8 cellular contexts compared by ENCODE assay signal in the genomic region with DNA sequence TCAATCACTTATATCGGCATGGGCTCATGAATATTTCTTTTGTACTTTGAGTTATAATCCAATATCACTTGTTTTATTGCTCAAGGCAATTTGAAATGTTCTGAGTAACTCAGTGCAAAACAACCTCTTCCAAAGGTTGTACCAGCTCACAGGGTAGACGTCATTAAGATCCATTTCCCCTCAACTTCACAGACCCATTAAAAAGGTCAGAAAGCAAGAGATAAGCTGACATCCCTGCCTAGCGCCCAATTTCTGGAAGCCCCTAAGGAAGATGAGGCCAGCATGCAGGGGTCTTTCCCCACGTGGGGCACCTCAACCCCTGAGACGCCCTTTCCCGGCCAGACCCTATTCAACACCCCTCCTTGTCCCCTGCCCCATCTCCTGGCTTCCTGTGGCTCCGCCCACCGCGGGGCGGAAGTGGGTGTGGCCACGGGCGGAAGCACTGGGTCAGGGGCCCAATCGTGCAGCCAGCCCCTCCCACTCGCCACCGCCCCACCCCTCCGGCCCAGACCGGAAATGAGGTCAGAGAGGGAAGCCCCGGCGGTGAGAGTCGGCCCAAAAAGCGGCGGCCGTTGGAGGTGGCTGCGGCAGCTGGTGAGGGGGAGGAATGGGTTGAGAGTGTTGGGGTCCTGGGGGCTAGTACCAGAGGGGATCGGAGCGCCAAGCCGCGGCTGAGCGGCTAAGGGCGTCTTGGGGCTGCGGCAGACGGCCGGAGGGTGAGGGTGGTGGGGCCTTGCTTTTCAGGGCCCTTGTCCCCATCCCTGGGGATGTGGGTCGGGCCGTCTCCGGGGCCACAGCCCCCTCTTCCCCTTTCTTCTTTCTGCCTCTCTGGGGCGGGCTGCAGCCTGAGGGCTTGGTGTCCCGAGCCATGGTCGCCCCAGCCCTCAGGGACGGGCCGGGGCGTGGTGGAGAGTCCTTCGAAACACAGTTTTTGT. TPM values are rescaled to one million over a fixed set of nuclear protein-coding genes. Genes with fewer than 3 reads are reported as not detected.
A peak's percentile ranks its signal among the peaks of the same experiment; 100 is the strongest.
DNase-seq lines count a peak whose midpoint lies in the region; ATAC-seq and TF ChIP-seq lines count a peak whose summit lies in the region.

A gene (plus strand): TSS at position 525 of the 935 bp plus-strand sequence. CDS start 2,442 bp downstream, outside the sequence.

- peak within 1 kb of the TSS; percentile 93 for H3K4me2 ChIP-seq in smooth muscle cell

- peak within 1 kb of the TSS; percentile 75 for H3K27ac ChIP-seq in WERI-Rb-1
- peak within 1 kb of the TSS; percentile 85 to 89 for H3K27ac ChIP-seq in breast epithelium
- H3K27ac ChIP-seq in smooth muscle cell (ENCODE audit: low read depth), result peak within 1 kb of the TSS; percentile 93

- H3K4me3 ChIP-seq in AG04449 (ENCODE audit: low read depth, low read length), result peak within 1 kb of the TSS; percentile 98
- H3K4me3 ChIP-seq in WERI-Rb-1 (ENCODE audit: low read depth, low read length), result peak within 1 kb of the TSS; percentile 97
- peak within 1 kb of the TSS; percentile 84 to 97 (median 93) for H3K4me3 ChIP-seq in breast epithelium
- peak within 1 kb of the TSS; percentile 83 for H3K4me3 ChIP-seq in smooth muscle cell

- no peaks in the 10 kb centered on the region for H3F3A ChIP-seq in smooth muscle cell (ENCODE audit: low read depth)

- H3K36me3 ChIP-seq in WERI-Rb-1 (peaks cover 18% of the 10 kb centered on the region), breast epithelium (no peaks in the 10 kb centered on the region), smooth muscle cell (ENCODE audit: low read depth) (no peaks in the 10 kb centered on the region)

- peak within 1 kb of the TSS; percentile 98 for H3K9ac ChIP-seq in smooth muscle cell (ENCODE audit: low read depth)

- ATAC-seq in GM18868 (IDR thresholded peaks at IDR 0.05; ENCODE audit: unreplicated experiment), result peak; percentile 81
- peak; percentile 92 for ATAC-seq in HG03103 (IDR thresholded peaks at IDR 0.05; ENCODE audit: low read depth, unreplicated experiment)

- 5% methylated on average over 34 of the region's 43 CpGs for WGBS in smooth muscle cell (ENCODE audit: low lambda C conversion rate)

- TF ChIP-seq CTCF in AG04449 (IDR thresholded peaks at IDR 0.05; ENCODE audit: insufficient read depth, low read length, missing control alignments), result no peak
- no peak for TF ChIP-seq CTCF in WERI-Rb-1 (IDR thresholded peaks at IDR 0.05; ENCODE audit: low read depth, low read length)
- no peak for TF ChIP-seq CTCF in breast epithelium (IDR thresholded peaks at IDR 0.05)
- no peak for TF ChIP-seq CTCF in smooth muscle cell (IDR thresholded peaks at IDR 0.05; ENCODE audit: borderline replicate concordance, insufficient read depth, poor library complexity, severe bottlenecking)

- intact Hi-C loops in breast epithelium (cut with DNase I; ENCODE audit: low total_unique reads), result no loop called here

- peak; percentile 71 for TF ChIP-seq POLR2A in breast epithelium (IDR thresholded peaks at IDR 0.05)

- POLR2A ChIA-PET in AG04449 (lab: Yijun Ruan, JAX), result no interaction called here

- H3K79me2 ChIP-seq in smooth muscle cell (ENCODE audit: low read depth), result peaks cover 42% of the 10 kb centered on the region

- H2AFZ ChIP-seq in smooth muscle cell (ENCODE audit: low read depth), result peak within 1 kb of the TSS; percentile 83

- peaks cover 3 to 17% of the 10 kb centered on the region in 2 donors for H3K4me1 ChIP-seq in breast epithelium
- H3K4me1 ChIP-seq in smooth muscle cell (ENCODE audit: low read depth), result peaks cover 33% of the 10 kb centered on the region

- H3K27me3 ChIP-seq in WERI-Rb-1 (ENCODE audit: insufficient read depth, low read depth, severe bottlenecking) (no peaks in the 10 kb centered on the region), breast epithelium (no peaks in the 10 kb centered on the region), smooth muscle cell (ENCODE audit: low read depth) (peaks cover 36% of the 10 kb centered on the region)

- DNase-seq in AG04449 (ENCODE audit: low read depth, low spot score) (peak; percentile 23), NCI-H2196 treated with DMSO at 0.1 percent for 48 hours (lab: John Stamatoyannopoulos, UW; ENCODE audit: unreplicated experiment) (peak; percentile 69), WERI-Rb-1 (peak; percentile 96), breast epithelium (ENCODE audit: low spot score in 2 of 2) (peak; percentile 94), iPS-NIHi7 (ENCODE audit: extremely low spot score) (peak; percentile 100), smooth muscle cell (lab: John Stamatoyannopoulos, UW; ENCODE audit: unreplicated experiment) (peak; percentile 85)

- peaks cover 42% of the 10 kb centered on the region for H4K20me1 ChIP-seq in smooth muscle cell (ENCODE audit: low read depth)

- CTCF ChIA-PET in AG04449 (lab: Yijun Ruan, JAX), result interaction anchor here (0.7 to 1.0 kb wide), 4 partner anchors 64 to 441 kb away, joined by 3 read pairs; no protein-coding TSS in a partner anchor

- no peaks in the 10 kb centered on the region for H3K9me3 ChIP-seq in WERI-Rb-1 (ENCODE audit: severe bottlenecking)
- no peaks in the 10 kb centered on the region for H3K9me3 ChIP-seq in breast epithelium
- H3K9me3 ChIP-seq in smooth muscle cell (replicated peaks; ENCODE audit: low read depth), result no peaks in the 10 kb centered on the region

RNA-seq across cellular contexts. Expression of the gene that starts here (rescaled TPM):
- 10 to 100 TPM; 45.6 to 74.6 (median 61.6) TPM for total RNA-seq in breast epithelium
- total RNA-seq in smooth muscle cell, result 53.4 and 56.1 TPM in 2 replicates
- polyA plus RNA-seq in smooth muscle cell, result 14.5 and 18.0 TPM in 2 replicates

Comparison
In these comparisons a context has a peak if more than half of its experiments do, and no peak if none do; other contexts are left out.
1. Peak in every context shown above with its lines: DNase-seq, ATAC-seq, H3K4me3 ChIP-seq and H3K27ac ChIP-seq.
2. DNase-seq: peak in every context shown above with its lines; median percentile 100 in iPS-NIHi7; 96 in WERI-Rb-1; 94 in breast epithelium; 85 in smooth muscle cell; 69 in NCI-H2196 treated with DMSO at 0.1 percent for 48 hours; 23 in AG04449.